In the genomic region with DNA sequence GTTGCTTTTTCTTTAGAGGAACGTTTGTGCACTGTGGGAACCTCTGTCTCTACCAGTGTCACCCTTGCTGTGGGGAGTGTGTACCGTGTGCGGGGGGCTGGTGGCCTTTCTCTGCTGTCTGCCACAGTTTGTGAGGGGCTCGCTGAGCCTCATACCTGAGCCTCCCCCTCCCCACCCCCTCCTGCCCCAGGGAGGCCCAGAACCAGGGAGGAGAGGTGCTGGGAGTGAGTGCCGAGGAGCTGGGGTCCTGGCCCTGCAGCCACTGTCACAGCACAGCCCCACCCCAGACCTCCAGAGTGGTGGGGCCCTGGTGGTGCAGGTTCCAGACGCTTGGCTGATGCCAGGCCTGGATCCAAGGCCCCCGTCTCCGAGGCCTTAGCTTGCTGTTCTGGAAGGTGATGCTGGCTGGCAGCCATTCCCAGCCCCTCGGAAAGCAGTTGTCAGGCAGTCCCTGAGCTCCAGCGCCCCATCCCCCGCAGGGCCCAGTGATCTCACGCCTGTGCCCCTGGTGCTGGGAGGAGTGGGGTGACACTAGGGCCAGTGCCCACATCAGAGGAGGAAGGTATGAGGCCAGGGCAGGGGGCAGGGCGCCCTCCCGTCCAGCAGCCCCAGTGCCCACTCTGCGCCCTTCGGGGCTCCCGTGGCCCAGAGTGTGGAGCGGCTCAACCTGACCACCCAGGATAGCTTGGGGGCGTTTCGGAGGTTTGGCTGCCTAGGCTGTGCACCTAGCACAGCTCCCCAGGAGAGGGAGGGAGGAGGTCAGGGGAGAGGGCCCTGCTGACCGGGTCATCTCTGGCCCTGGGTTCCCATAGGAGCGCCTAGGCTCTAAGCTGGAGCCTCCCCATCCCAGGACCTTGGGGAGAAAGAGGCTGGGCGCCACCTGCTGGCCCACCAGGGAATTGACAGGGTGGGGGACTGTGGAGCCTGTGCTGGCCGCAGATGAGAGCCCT, we compare ENCODE assay signal across 8 cellular contexts. TPM values are rescaled to one million over a fixed set of nuclear protein-coding genes. Genes with fewer than 3 reads are reported as not detected.
DNase-seq lines count a peak whose midpoint lies in the region; ATAC-seq and TF ChIP-seq lines count a peak whose summit lies in the region.

No MANE protein-coding gene starts in this region.

- H3K9me3 ChIP-seq in fibroblast of lung (ENCODE audit: control insufficient read depth, insufficient read depth, low read depth, low read length), result no peaks in the 10 kb centered on the region
- H3K9me3 ChIP-seq in neutrophil, result no peaks in the 10 kb centered on the region

- CTCF ChIA-PET in activated CD8-positive, alpha-beta memory T cell treated with anti-CD3 and anti-CD28 coated beads, Interleukin-2, amount 10 ng/mL, durations not matched to agents 7 days and 5 days (lab: Charles Lee), result interaction anchor here (0.8 to 9.9 kb wide), 23 partner anchors 8 to 424 kb away, joined by 3 to 153 read pairs (median 5); partner anchors contain the start of gene NPPC

- no peaks in the 10 kb centered on the region for H3K9me3 Mint-ChIP-seq in activated CD8-positive, alpha-beta memory T cell treated with anti-CD3 and anti-CD28 coated beads, Interleukin-2, amount 10 ng/mL, durations not matched to agents 7 days and 5 days (ENCODE audit: low read depth)

- no peak overlapping the region for H3K4me3 Mint-ChIP-seq in activated CD8-positive, alpha-beta memory T cell treated with anti-CD3 and anti-CD28 coated beads, Interleukin-2, amount 10 ng/mL, durations not matched to agents 7 days and 5 days

- DNase-seq in DMS53 (lab: John Stamatoyannopoulos, UW) (peak; percentile 62), HuH-7 (ENCODE audit: low spot score) (peak; percentile 76), fibroblast of lung (ENCODE audit: low read depth in 2 of 2) (peak; percentile 8 to 18), NK-92 (lab: John Stamatoyannopoulos, UW; ENCODE audit: unreplicated experiment) (no peak), iPS-NIHi7 (ENCODE audit: extremely low spot score) (no peak)
- DNase-seq in activated CD8-positive, alpha-beta memory T cell treated with anti-CD3 and anti-CD28 coated beads, Interleukin-2, amount 10 ng/mL, durations not matched to agents 7 days and 5 days, result peak; percentile 69

- H3K36me3 Mint-ChIP-seq in activated CD8-positive, alpha-beta memory T cell treated with anti-CD3 and anti-CD28 coated beads, Interleukin-2, amount 10 ng/mL, durations not matched to agents 7 days and 5 days, result no peaks in the 10 kb centered on the region

- H3K36me3 ChIP-seq in fibroblast of lung (ENCODE audit: control insufficient read depth, insufficient read depth, low read length) (no peaks in the 10 kb centered on the region), neutrophil (no peaks in the 10 kb centered on the region)

- H3K4me3 ChIP-seq in fibroblast of lung (replicated peaks in 1 of 4; ENCODE audit: control extremely low read depth in 1 of 4, insufficient read depth in 1 of 4, low read depth in 3 of 4, low read length in 4 of 4) (no peak overlapping the region), neutrophil (ENCODE audit: low read depth in 1 of 2, low read length in 1 of 2) (no peak overlapping the region)

- H3K27me3 Mint-ChIP-seq in activated CD8-positive, alpha-beta memory T cell treated with anti-CD3 and anti-CD28 coated beads, Interleukin-2, amount 10 ng/mL, durations not matched to agents 7 days and 5 days, result no peaks in the 10 kb centered on the region

- ATAC-seq in activated CD8-positive, alpha-beta memory T cell treated with anti-CD3 and anti-CD28 coated beads, Interleukin-2, amount 10 ng/mL, durations not matched to agents 7 days and 5 days, result peak; percentile 45
- no peak for ATAC-seq in GM21526 (IDR thresholded peaks at IDR 0.05; ENCODE audit: low FRiP score, unreplicated experiment)

- H3K27me3 ChIP-seq in fibroblast of lung (ENCODE audit: control insufficient read depth, insufficient read depth, low read length), result no peaks in the 10 kb centered on the region
- no peaks in the 10 kb centered on the region for H3K27me3 ChIP-seq in neutrophil

- H3K27ac ChIP-seq in fibroblast of lung (ENCODE audit: insufficient read depth, low read length), result no peak overlapping the region
- H3K27ac ChIP-seq in neutrophil, result peak overlapping the region; percentile 3

- no peak overlapping the region for H2AFZ ChIP-seq in fibroblast of lung (ENCODE audit: low read length)

- peaks cover 24% of the 10 kb centered on the region for H3K4me1 Mint-ChIP-seq in activated CD8-positive, alpha-beta memory T cell treated with anti-CD3 and anti-CD28 coated beads, Interleukin-2, amount 10 ng/mL, durations not matched to agents 7 days and 5 days

- H3K4me1 ChIP-seq in fibroblast of lung (ENCODE audit: control insufficient read depth, extremely low read depth, insufficient read depth, low read length) (no peaks in the 10 kb centered on the region), neutrophil (ENCODE audit: control insufficient read depth in 1 of 2, insufficient read depth in 1 of 2, low read depth in 1 of 2, low read length in 1 of 2) (peaks cover 3 to 10% of the 10 kb centered on the region in 2 experiments)

- no peak overlapping the region for H3K27ac Mint-ChIP-seq in activated CD8-positive, alpha-beta memory T cell treated with anti-CD3 and anti-CD28 coated beads, Interleukin-2, amount 10 ng/mL, durations not matched to agents 7 days and 5 days

- H4K20me1 ChIP-seq in fibroblast of lung (ENCODE audit: control insufficient read depth, extremely low read depth, insufficient read depth, low read length), result peaks cover 2% of the 10 kb centered on the region

- no peaks in the 10 kb centered on the region for H3K79me2 ChIP-seq in fibroblast of lung (ENCODE audit: control insufficient read depth, insufficient read depth, low read length)

- H3K4me2 ChIP-seq in fibroblast of lung (ENCODE audit: extremely low read depth, insufficient read depth, low read length), result no peak overlapping the region

- TF ChIP-seq CTCF in fibroblast of lung (conservative IDR thresholded peaks at IDR 0.05 in 1 of 2, IDR thresholded peaks at IDR 0.05 in 1 of 2; ENCODE audit: low read depth in 1 of 2, low read length in 2 of 2), result peak; percentile 32 to 41
- TF ChIP-seq CTCF in neutrophil (IDR thresholded peaks at IDR 0.05), result peak; percentile 85

- no peak overlapping the region for H3K9ac ChIP-seq in fibroblast of lung (ENCODE audit: insufficient read depth, low read length)

RNA-seq across cellular contexts. Expression of gene ALPP, which starts 53.0 kb away (rescaled TPM):
- not detected for total RNA-seq in activated CD8-positive, alpha-beta memory T cell treated with anti-CD3 and anti-CD28 coated beads, Interleukin-2, amount 10 ng/mL, durations not matched to agents 7 days and 5 days
- not detected in 2 replicates for total RNA-seq in fibroblast of lung
- polyA plus RNA-seq in fibroblast of lung, result not detected in 2 replicates
- polyA plus RNA-seq in fibroblast of lung (2012), result not detected in 2 replicates
- polyA minus RNA-seq in fibroblast of lung (ENCODE audit: low replicate concordance), result not detected in 2 replicates

Comparison
In these comparisons a context has a peak if more than half of its experiments do, and no peak if none do; other contexts are left out.
1. DNase-seq: peak in DMS53 (single experiment), HuH-7 (single experiment), activated CD8-positive, alpha-beta memory T cell treated with anti-CD3 and anti-CD28 coated beads, Interleukin-2, amount 10 ng/mL, durations not matched to agents 7 days and 5 days (single experiment) and fibroblast of lung (2 of 2); none in NK-92 (single experiment) and iPS-NIHi7 (single experiment).